8 cellular contexts compared by ENCODE assay signal in genomic region chr20:31663838-31664695, GRCh38. TPM values are rescaled to one million over a fixed set of nuclear protein-coding genes. Genes with fewer than 3 reads are reported as not detected.
DNase-seq lines count a peak whose midpoint lies in the region; ATAC-seq and TF ChIP-seq lines count a peak whose summit lies in the region.

No MANE protein-coding gene starts in this region.

- H2AFZ ChIP-seq in H9 (ENCODE audit: low read length) = no peak overlapping the region

- H3K4me3 ChIP-seq in esophagus (ENCODE audit: low read depth in 1 of 2, low read length in 2 of 2) (no peak overlapping the region), sigmoid colon (no peak overlapping the region)

- H3K9me3 ChIP-seq in H9 (ENCODE audit: control insufficient read depth, low read depth, low read length) = no peaks in the 10 kb centered on the region
- no peaks in the 10 kb centered on the region for H3K9me3 ChIP-seq in esophagus (ENCODE audit: control insufficient read depth in 2 of 2, insufficient read depth in 1 of 2, low read depth in 1 of 2, low read length in 1 of 2)
- no peaks in the 10 kb centered on the region for H3K9me3 ChIP-seq in sigmoid colon

- WGBS in H9 (ENCODE audit: extremely low coverage, insufficient read length, low lambda C conversion rate) = no CpG with 5 or more reads among the region's 11 CpGs
- 40 to 57% methylated on average over 11 of the region's 11 CpGs for WGBS in esophagus, 2 donors
- WGBS in sigmoid colon, 2 donors = 11 to 55% methylated on average over 11 of the region's 11 CpGs

- no peak overlapping the region for H2BK20ac ChIP-seq in H9 (ENCODE audit: low read depth, low read length, poor library complexity, severe bottlenecking)

- no peak overlapping the region for H3K9ac ChIP-seq in H9 (ENCODE audit: extremely low read depth, insufficient read length, low read length)

- H3K27ac ChIP-seq in H9 (ENCODE audit: insufficient read length, low read depth, low read length) (no peak overlapping the region), esophagus (ENCODE audit: low read depth in 2 of 2, low read length in 1 of 2) (peak overlapping the region; percentile 39 to 53), sigmoid colon (peak overlapping the region; percentile 53 to 71 (median 66))

- intact Hi-C loops in sigmoid colon (cut with DNase I) = no loop called here

- no peak overlapping the region for H3K4me2 ChIP-seq in H9 (ENCODE audit: insufficient read depth, insufficient read length, low read length)

- H3K56ac ChIP-seq in H9 (ENCODE audit: insufficient read length, low read depth, low read length) = no peak overlapping the region

- H4K5ac ChIP-seq in H9 (ENCODE audit: insufficient read length, low read depth, low read length) = no peak overlapping the region

- H3K36me3 ChIP-seq in esophagus (ENCODE audit: control insufficient read depth in 2 of 2, insufficient read depth in 2 of 2, low read length in 1 of 2) = peaks cover 0 to 17% of the 10 kb centered on the region in 2 donors
- H3K36me3 ChIP-seq in sigmoid colon = peaks cover 0 to 16% (median 9%) of the 10 kb centered on the region in 4 donors

- H2BK15ac ChIP-seq in H9 (ENCODE audit: low read depth, low read length) = no peak overlapping the region

- peak overlapping the region; percentile 10 to 62 (median 36); a peak in 3 of 7 replicates for H3K27ac Mint-ChIP-seq in H9

- DNase-seq in H9 (no peak), NCI-H69 (lab: John Stamatoyannopoulos, UW) (peak; percentile 91), sigmoid colon (peak; percentile 78)
- DNase-seq in stimulated activated naive CD4-positive, alpha-beta T cell treated with Interleukin-2 at 50 U/mL for 16 hours (lab: John Stamatoyannopoulos, UW) = no peak

- no peak overlapping the region for H3K18ac ChIP-seq in H9 (ENCODE audit: insufficient read length, low read depth, low read length)

- no peak overlapping the region for H2AK5ac ChIP-seq in H9 (ENCODE audit: insufficient read length, low read length)

- no peak overlapping the region for H3T11ph ChIP-seq in H9 (ENCODE audit: low read length)

- no peak overlapping the region for H4K8ac ChIP-seq in H9 (replicated peaks; ENCODE audit: insufficient read length, low read depth, low read length)

- H3K4me1 ChIP-seq in H9 (ENCODE audit: insufficient read depth, low read length) = no peaks in the 10 kb centered on the region
- H3K4me1 ChIP-seq in esophagus (ENCODE audit: control insufficient read depth in 2 of 2, insufficient read depth in 2 of 2, low read length in 1 of 2) = peaks cover 3 to 13% of the 10 kb centered on the region in 2 donors
- H3K4me1 ChIP-seq in sigmoid colon = peaks cover 0 to 59% (median 49%) of the 10 kb centered on the region in 4 donors

- TF ChIP-seq CTCF in H9 (conservative IDR thresholded peaks at IDR 0.05) (no peak), sigmoid colon (IDR thresholded peaks at IDR 0.05) (no peak)

- H3K27me3 Mint-ChIP-seq in H9 (ENCODE audit: low read depth) = no peaks in the 10 kb centered on the region

- no peak overlapping the region for H4K91ac ChIP-seq in H9 (ENCODE audit: insufficient read length, low read depth, low read length)

- no peaks in the 10 kb centered on the region for H3K79me1 ChIP-seq in H9 (ENCODE audit: insufficient read depth, low read depth, low read length, poor library complexity, severe bottlenecking)

- H4K20me1 ChIP-seq in H9 (ENCODE audit: control insufficient read depth, insufficient read depth, insufficient read length) = no peaks in the 10 kb centered on the region

- no peak overlapping the region for H2BK120ac ChIP-seq in H9 (ENCODE audit: low read depth, low read length, poor library complexity, severe bottlenecking)

- H3K4me3 Mint-ChIP-seq in H9 = no peak overlapping the region

- no peaks in the 10 kb centered on the region for H3K9me3 Mint-ChIP-seq in H9

- no peak overlapping the region for H3K14ac ChIP-seq in H9 (ENCODE audit: insufficient read depth, low read length)

- peaks cover 5% of the 10 kb centered on the region for H3K23me2 ChIP-seq in H9 (ENCODE audit: insufficient read length, low read depth, low read length, poor library complexity, severe bottlenecking)

- no peak overlapping the region for H2BK12ac ChIP-seq in H9 (ENCODE audit: insufficient read length, low read depth, low read length)

- H3K4me1 Mint-ChIP-seq in H9 = peaks cover 41 to 47% of the 10 kb centered on the region in 2 experiments

- TF ChIP-seq POLR2A in sigmoid colon (IDR thresholded peaks at IDR 0.05) = no peak

- ATAC-seq in esophagus mucosa (no peak), GM19035 (IDR thresholded peaks at IDR 0.05; ENCODE audit: unreplicated experiment) (no peak), GM21619 (IDR thresholded peaks at IDR 0.05; ENCODE audit: unreplicated experiment) (no peak)

- peaks cover 3 to 35% (median 19%) of the 10 kb centered on the region in 3 experiments; a peak in 6 of 7 replicates for H3K36me3 Mint-ChIP-seq in H9 (ENCODE audit: insufficient read depth in 1 of 3, low read depth in 3 of 3)

- no peak overlapping the region for H2BK5ac ChIP-seq in H9 (ENCODE audit: insufficient read length, low read length)

- H3K79me2 ChIP-seq in H9 (ENCODE audit: insufficient read depth, low read length) = no peaks in the 10 kb centered on the region

- TF ChIP-seq EP300 in sigmoid colon (IDR thresholded peaks at IDR 0.05) = no peak

- H3K23ac ChIP-seq in H9 (ENCODE audit: insufficient read length, low read depth, low read length) = no peak overlapping the region

- H3K27me3 ChIP-seq in H9 (ENCODE audit: insufficient read depth, low read length) (no peaks in the 10 kb centered on the region), esophagus (ENCODE audit: control insufficient read depth in 1 of 2, insufficient read depth in 2 of 2, low read length in 2 of 2) (no peaks in the 10 kb centered on the region), sigmoid colon (no peaks in the 10 kb centered on the region)

- no peak overlapping the region for H3K4ac ChIP-seq in H9 (ENCODE audit: low read depth, low read length)

RNA-seq across cellular contexts. Expression of gene COX4I2, which starts 26.4 kb away (rescaled TPM):
- total RNA-seq in H9 (2021) (not detected in 2 replicates), sigmoid colon (1 to 10 TPM in 1 of 4 donors, not detected in 3; 1.1 TPM), esophagus mucosa (0.96 TPM)
- polyA plus RNA-seq in esophagus (1 to 10 TPM; 2.6 to 3.8 TPM), sigmoid colon (1 to 10 TPM in 2 of 3 donors, not detected in 1; 1.4 to 3.0 TPM)

RNA-seq across cellular contexts. Expression of gene BCL2L1, which starts 58.6 kb away (rescaled TPM):
- total RNA-seq in H9 (2021) (105 and 109 TPM in 2 replicates), sigmoid colon (10 to 100 TPM; 53.2 to 71.3 (median 55.7) TPM), esophagus mucosa (76.6 TPM)
- polyA plus RNA-seq in esophagus (10 to 100 TPM; 60.0 to 80.9 TPM), sigmoid colon (10 to 100 TPM; 76.1 to 94.8 (median 78.7) TPM)

RNA-seq across cellular contexts. Expression of gene ID1, which starts 59.0 kb away (rescaled TPM):
- total RNA-seq in H9 (2021) (355 and 360 TPM in 2 replicates), sigmoid colon (100 to 1,000 TPM; 111 to 230 (median 147) TPM), esophagus mucosa (299 TPM)
- polyA plus RNA-seq in esophagus (100 to 1,000 TPM; 158 to 489 TPM), sigmoid colon (100 to 1,000 TPM; 329 to 368 (median 342) TPM)

Comparison
In these comparisons a context has a peak if more than half of its experiments do, and no peak if none do; other contexts are left out.
1. DNase-seq: peak in NCI-H69 (single experiment) and sigmoid colon (single experiment); none in H9 (single experiment) and stimulated activated naive CD4-positive, alpha-beta T cell treated with Interleukin-2 at 50 U/mL for 16 hours (single experiment).